Comparison of ENCODE assay signal across 15 cellular contexts in genomic region chr11:113444469-113445122, GRCh38. TPM values are rescaled to one million over a fixed set of nuclear protein-coding genes. Genes with fewer than 3 reads are reported as not detected.
DNase-seq lines count a peak whose midpoint lies in the region; ATAC-seq and TF ChIP-seq lines count a peak whose summit lies in the region.
"Had no signal": no experiment of that assay in that cellular context is flagged by ENCODE, and none has a peak within 500 bp of the region (broad histone marks: within the 10 kb centered on the region; RNA-seq: fewer than 3 reads in every experiment).

No MANE protein-coding gene starts in this region.

- peak overlapping the region; percentile 22; the same call in 1 of the 2 replicates for H3K27ac ChIP-seq in WERI-Rb-1
- H3K27ac ChIP-seq: A549, GM23248 had no signal

- ATAC-seq in Right ventricle myocardium inferior (no peak), GM21737 (IDR thresholded peaks at IDR 0.05; ENCODE audit: unreplicated experiment) (no peak)
- ATAC-seq: A549; CD8-positive, alpha-beta T cell; HCT116 had no signal

- no peak overlapping the region for H3K4me3 ChIP-seq in WERI-Rb-1 (ENCODE audit: low read depth, low read length)
- H3K4me3 ChIP-seq: A549, GM23248 had no signal

- no peak for TF ChIP-seq CTCF in WERI-Rb-1 (IDR thresholded peaks at IDR 0.05; ENCODE audit: low read depth, low read length)

- DNase-seq in NCI-H1694 (lab: John Stamatoyannopoulos, UW) (peak; percentile 46), NCI-H524 (lab: John Stamatoyannopoulos, UW) (peak; percentile 79 to 93), WERI-Rb-1 (peak; percentile 42), posterior vena cava (ENCODE audit: low spot score) (peak; percentile 28), Right ventricle myocardium inferior (ENCODE audit: missing footprints) (no peak), GDM1 (lab: John Stamatoyannopoulos, UW) (no peak)
- DNase-seq: CD8-positive, alpha-beta T cell; COR-L47; DMS53; GM23248; IMR-90 had no signal

- intact Hi-C loops in posterior vena cava (cut with DNase I), result no loop called here
- intact Hi-C loops in Right ventricle myocardium inferior (cut with DNase I), result no loop called here

- H3K27me3 ChIP-seq in WERI-Rb-1 (ENCODE audit: insufficient read depth, low read depth, severe bottlenecking), result no peaks in the 10 kb centered on the region

- H3K36me3 ChIP-seq in WERI-Rb-1, result no peaks in the 10 kb centered on the region

- no peaks in the 10 kb centered on the region for H3K9me3 ChIP-seq in WERI-Rb-1 (ENCODE audit: severe bottlenecking)
- H3K9me3 ChIP-seq: A549 had no signal

RNA-seq across cellular contexts. Expression of gene DRD2, which starts 30.6 kb away (rescaled TPM):
- under 1 TPM; 0.29 to 0.51 TPM for total RNA-seq in posterior vena cava
- total RNA-seq in Right ventricle myocardium inferior, result not detected
- total RNA-seq: CD8-positive, alpha-beta T cell; GM23248; IMR-90 had no signal

RNA-seq across cellular contexts. Expression of gene ANKK1, which starts 57.0 kb away (rescaled TPM):
- under 1 TPM in 1 of 2 donors, not detected in 1; 0.23 TPM for total RNA-seq in posterior vena cava
- not detected for total RNA-seq in Right ventricle myocardium inferior
- total RNA-seq: GM23248, HT-29, IMR-90 had no signal

Comparison
In these comparisons a context has a peak if more than half of its experiments do, and no peak if none do; other contexts are left out.
1. DNase-seq: peak in NCI-H1694 (single experiment), NCI-H524 (2 of 2), WERI-Rb-1 (single experiment) and posterior vena cava (single experiment); none in Right ventricle myocardium inferior (single experiment) and GDM1 (single experiment).